19 cellular contexts compared by ENCODE assay signal in the genomic region with DNA sequence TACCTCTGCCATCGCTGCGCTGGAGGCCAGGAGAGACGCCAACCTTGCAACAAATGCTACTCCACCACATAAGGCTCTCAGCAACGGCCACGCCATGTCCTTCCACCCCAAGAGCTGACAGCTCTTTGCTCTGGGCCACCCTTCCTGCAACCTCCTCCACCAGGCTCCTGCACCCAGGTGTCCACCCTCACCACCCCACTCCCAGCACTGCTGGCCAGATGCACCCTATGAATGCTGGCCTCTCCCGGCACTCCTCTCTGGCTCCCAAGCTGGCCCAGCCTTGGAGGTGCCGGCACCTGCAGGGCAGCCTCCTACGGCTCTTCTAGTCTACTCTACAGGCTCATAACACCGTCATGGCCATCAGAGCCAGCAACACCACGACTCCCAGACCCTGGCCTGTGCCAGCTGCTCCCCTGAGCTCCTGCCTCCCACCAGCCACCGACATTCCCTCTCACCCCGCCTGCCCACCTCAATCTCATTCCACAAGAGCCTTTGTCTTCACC.
"Had no signal": no experiment of that assay in that cellular context is flagged by ENCODE, and none has a peak within 500 bp of the region (broad histone marks: within the 10 kb centered on the region; RNA-seq: fewer than 3 reads in every experiment).

No MANE protein-coding gene starts in this region.

- DNase-seq: activated CD4-positive, alpha-beta T cell treated with anti-CD3 and anti-CD28 coated beads for 36 hours; activated CD4-positive, alpha-beta T cell treated with anti-CD3 and anti-CD28 coated beads, Interleukin-2, amount 50 U/mL, for 48 hours; activated naive CD4-positive, alpha-beta T cell; activated naive CD8-positive, alpha-beta T cell treated with anti-CD3 and anti-CD28 coated beads for 36 hours; amniotic stem cell; heart right ventricle; mesendoderm; natural killer cell; retina; stimulated activated CD4-positive, alpha-beta T cell treated with anti-CD3 and anti-CD28 coated beads, Interleukin-15, amount 100 ng/mL, for 24 hours; stimulated activated CD4-positive, alpha-beta T cell treated with anti-CD3 and anti-CD28 coated beads, Interleukin-4, amount 100 ng/mL, for 1 hour had no signal

- H3K4me3 ChIP-seq: cardiac muscle cell, gastroesophageal sphincter, heart right ventricle, skin epidermis, thoracic aorta had no signal

- H3K27me3 ChIP-seq: cardiac muscle cell, gastroesophageal sphincter, heart right ventricle had no signal

- FAIRE-seq: colon, endometrium, TTC549 had no signal

- H3K9me3 ChIP-seq: gastroesophageal sphincter, heart right ventricle, thoracic aorta had no signal

- H3K27ac ChIP-seq: cardiac muscle cell, gastroesophageal sphincter, heart right ventricle, skin epidermis, thoracic aorta had no signal

- H3K36me3 ChIP-seq: cardiac muscle cell, thoracic aorta had no signal

- ATAC-seq: activated CD4-positive, alpha-beta T cell treated with anti-CD3 and anti-CD28 coated beads for 36 hours; gastroesophageal sphincter; heart right ventricle; natural killer cell; stimulated activated memory B cell treated with anti-CD40 and anti-IgM and Interleukin-4, amounts not matched to agents 10 μg/mL and 1 μg/mL and 100 μg/mL, for 72 hours had no signal
